9 cellular contexts compared by ENCODE assay signal in genomic region chr11:62614275-62614674, GRCh38. TPM values are rescaled to one million over a fixed set of nuclear protein-coding genes. Genes with fewer than 3 reads are reported as not detected.
DNase-seq lines count a peak whose midpoint lies in the region; ATAC-seq and TF ChIP-seq lines count a peak whose summit lies in the region.
"Had no signal": no experiment of that assay in that cellular context is flagged by ENCODE, and none has a peak within 500 bp of the region (broad histone marks: within the 10 kb centered on the region; RNA-seq: fewer than 3 reads in every experiment).

No MANE protein-coding gene starts in this region.

- H3K4me3 ChIP-seq in mesenchymal stem cell (ENCODE audit: insufficient read depth in 1 of 2, low read depth in 1 of 2, low read length in 2 of 2) (no peak overlapping the region), upper lobe of left lung (no peak overlapping the region), right atrium auricular region (no peak overlapping the region)

- no peak overlapping the region for H2AFZ ChIP-seq in mesenchymal stem cell (ENCODE audit: low read depth, low read length)

- H2BK120ac ChIP-seq in mesenchymal stem cell (ENCODE audit: low read depth, low read length): no peak overlapping the region

- ATAC-seq in upper lobe of left lung (ENCODE audit: low FRiP score in 2 of 2): no peak
- ATAC-seq in HG03457 (IDR thresholded peaks at IDR 0.05; ENCODE audit: unreplicated experiment): no peak

- no peak overlapping the region for H3K9ac ChIP-seq in mesenchymal stem cell (ENCODE audit: low read length)

- H3K14ac ChIP-seq in mesenchymal stem cell (ENCODE audit: low read length in 2 of 2): no peak overlapping the region

- H3K18ac ChIP-seq in mesenchymal stem cell (ENCODE audit: low read depth in 1 of 2, low read length in 2 of 2): no peak overlapping the region

- TF ChIP-seq POLR2A in upper lobe of left lung (IDR thresholded peaks at IDR 0.05): no peak

- H3K36me3 Mint-ChIP-seq in activated naive CD4-positive, alpha-beta T cell treated with anti-CD3 and anti-CD28 coated beads, Interleukin-2, amount 50 U/mL, for 24 hours: peaks cover 5% of the 10 kb centered on the region

- TF ChIP-seq CTCF in upper lobe of left lung (IDR thresholded peaks at IDR 0.05) (no peak), right atrium auricular region (IDR thresholded peaks at IDR 0.05) (no peak)

- H3K23ac ChIP-seq in mesenchymal stem cell (ENCODE audit: low read length in 2 of 2): no peak overlapping the region

- H3K27me3 Mint-ChIP-seq in activated naive CD4-positive, alpha-beta T cell treated with anti-CD3 and anti-CD28 coated beads, Interleukin-2, amount 50 U/mL, for 24 hours: no peaks in the 10 kb centered on the region

- no peaks in the 10 kb centered on the region for H3K9me3 ChIP-seq in mesenchymal stem cell (ENCODE audit: control insufficient read depth, low read length)
- no peaks in the 10 kb centered on the region for H3K9me3 ChIP-seq in upper lobe of left lung
- H3K9me3 ChIP-seq in right atrium auricular region: no peaks in the 10 kb centered on the region

- H3K4me2 ChIP-seq in mesenchymal stem cell (ENCODE audit: low read length, poor library complexity, severe bottlenecking): no peak overlapping the region

- peaks cover 48% of the 10 kb centered on the region for H3K4me1 Mint-ChIP-seq in activated naive CD4-positive, alpha-beta T cell treated with anti-CD3 and anti-CD28 coated beads, Interleukin-2, amount 50 U/mL, for 24 hours

- H3K4me1 ChIP-seq in mesenchymal stem cell (ENCODE audit: control insufficient read depth, insufficient read depth, low read depth, low read length) (peaks cover 22% of the 10 kb centered on the region), upper lobe of left lung (peaks cover 17 to 26% (median 20%) of the 10 kb centered on the region in 4 donors), right atrium auricular region (peaks cover 0 to 28% of the 10 kb centered on the region in 2 donors)

- no peak overlapping the region for H4K91ac ChIP-seq in mesenchymal stem cell (ENCODE audit: low read length)

- 91% methylated on average over 6 of the region's 8 CpGs for WGBS in mesenchymal stem cell
- WGBS in upper lobe of left lung, 2 donors: 82 to 84% methylated on average over 7 to 8 of the region's 8 CpGs

- H2BK12ac ChIP-seq in mesenchymal stem cell (ENCODE audit: low read length in 2 of 2): peak overlapping the region in 1 of 2 experiments; percentile 55

- peak overlapping the region; percentile 13 for H2AK5ac ChIP-seq in mesenchymal stem cell (ENCODE audit: low read length, severe bottlenecking)

- peaks cover 46 to 55% of the 10 kb centered on the region in 2 experiments for H3K36me3 ChIP-seq in mesenchymal stem cell (ENCODE audit: control insufficient read depth in 1 of 2, insufficient read depth in 2 of 2, low read depth in 1 of 2, low read length in 2 of 2)
- H3K36me3 ChIP-seq in upper lobe of left lung: peaks cover 3 to 45% (median 15%) of the 10 kb centered on the region in 4 donors
- H3K36me3 ChIP-seq in right atrium auricular region: peaks cover 10% of the 10 kb centered on the region

- H3K27ac ChIP-seq in mesenchymal stem cell (ENCODE audit: low read length, poor library complexity, severe bottlenecking) (no peak overlapping the region), upper lobe of left lung (peak overlapping the region in 3 of 4 donors; percentile 95 to 99 (median 99)), right atrium auricular region (no peak overlapping the region)

- no peak overlapping the region for H2BK5ac ChIP-seq in mesenchymal stem cell (ENCODE audit: low read depth, low read length, poor library complexity, severe bottlenecking)

- H3K4ac ChIP-seq in mesenchymal stem cell (ENCODE audit: low read depth in 1 of 2, low read length in 2 of 2): peak overlapping the region in 1 of 2 experiments; percentile 50

- no peaks in the 10 kb centered on the region for H3K9me3 Mint-ChIP-seq in activated naive CD4-positive, alpha-beta T cell treated with anti-CD3 and anti-CD28 coated beads, Interleukin-2, amount 50 U/mL, for 24 hours

- no peak overlapping the region for H2BK15ac ChIP-seq in mesenchymal stem cell (ENCODE audit: low read depth, poor library complexity, severe bottlenecking)

- H3K4me3 Mint-ChIP-seq in activated naive CD4-positive, alpha-beta T cell treated with anti-CD3 and anti-CD28 coated beads, Interleukin-2, amount 50 U/mL, for 24 hours: peak overlapping the region; percentile 77

- H3K27ac Mint-ChIP-seq in activated naive CD4-positive, alpha-beta T cell treated with anti-CD3 and anti-CD28 coated beads, Interleukin-2, amount 50 U/mL, for 24 hours: peak overlapping the region; percentile 91

- no peak for TF ChIP-seq EP300 in upper lobe of left lung (IDR thresholded peaks at IDR 0.05)

- no peak overlapping the region for H4K8ac ChIP-seq in mesenchymal stem cell (ENCODE audit: low read length)

- H3K27me3 ChIP-seq in mesenchymal stem cell (ENCODE audit: control insufficient read depth in 1 of 2, insufficient read depth in 1 of 2, low read length in 2 of 2): no peaks in the 10 kb centered on the region
- no peaks in the 10 kb centered on the region for H3K27me3 ChIP-seq in upper lobe of left lung
- H3K27me3 ChIP-seq in right atrium auricular region: no peaks in the 10 kb centered on the region

- peaks cover 24% of the 10 kb centered on the region for H3K79me1 ChIP-seq in mesenchymal stem cell (replicated peaks; ENCODE audit: low read length, poor library complexity, severe bottlenecking)

- DNase-seq in activated T-cell treated with anti-CD3 and anti-CD28 coated beads for 48 hours (ENCODE audit: low read depth): peak; percentile 52
- DNase-seq in activated T-cell treated with anti-CD3 and anti-CD28 coated beads, Interleukin-2, amount 50 U/mL, for 1 hour: no peak
- no peak for DNase-seq in mesenchymal stem cell
- no peak for DNase-seq in upper lobe of left lung
- no peak for DNase-seq in activated gamma-delta T cell (lab: John Stamatoyannopoulos, UW)
- DNase-seq in right atrium auricular region (ENCODE audit: low spot score): no peak
- DNase-seq: SHP77 treated with DMSO at 0.1 percent for 48 hours had no signal

RNA-seq across cellular contexts. Expression of gene ROM1, which starts 1.2 kb away (rescaled TPM):
- polyA plus RNA-seq in mesenchymal stem cell (2013, experiment 1 of 2): 2.5 TPM
- 2.3 TPM for polyA plus RNA-seq in mesenchymal stem cell (2013, experiment 2 of 2)
- total RNA-seq in upper lobe of left lung (1 to 10 TPM; 3.1 to 9.2 (median 5.2) TPM), right atrium auricular region (1 to 10 TPM; 3.2 to 5.3 TPM)

RNA-seq across cellular contexts. Expression of gene EML3, which starts 1.7 kb away (rescaled TPM):
- 30.1 TPM for polyA plus RNA-seq in mesenchymal stem cell (2013, experiment 1 of 2)
- polyA plus RNA-seq in mesenchymal stem cell (2013, experiment 2 of 2): 29.3 TPM
- total RNA-seq in upper lobe of left lung (100 to 1,000 TPM in 1 of 6 donors, 10 to 100 TPM in 5; 31.0 to 148 (median 71.0) TPM), right atrium auricular region (10 to 100 TPM; 15.8 to 21.3 TPM)

RNA-seq across cellular contexts. Expression of gene B3GAT3, which starts 7.5 kb away (rescaled TPM):
- 32.5 TPM for polyA plus RNA-seq in mesenchymal stem cell (2013, experiment 1 of 2)
- polyA plus RNA-seq in mesenchymal stem cell (2013, experiment 2 of 2): 32.5 TPM
- 10 to 100 TPM; 21.3 to 43.9 (median 37.9) TPM for total RNA-seq in upper lobe of left lung
- 10 to 100 TPM; 12.7 to 14.0 TPM for total RNA-seq in right atrium auricular region

RNA-seq across cellular contexts. Expression of gene MTA2, which starts 12.6 kb away (rescaled TPM):
- 50.7 TPM for polyA plus RNA-seq in mesenchymal stem cell (2013, experiment 1 of 2)
- 50.7 TPM for polyA plus RNA-seq in mesenchymal stem cell (2013, experiment 2 of 2)
- total RNA-seq in upper lobe of left lung (10 to 100 TPM; 57.6 to 88.0 (median 69.8) TPM), right atrium auricular region (10 to 100 TPM; 30.0 to 40.5 TPM)

RNA-seq across cellular contexts. Expression of gene TUT1, which starts 23.0 kb away (rescaled TPM):
- polyA plus RNA-seq in mesenchymal stem cell (2013, experiment 1 of 2): 6.3 TPM
- polyA plus RNA-seq in mesenchymal stem cell (2013, experiment 2 of 2): 6.5 TPM
- total RNA-seq in upper lobe of left lung: 10 to 100 TPM in 3 of 6 donors, 1 to 10 TPM in 3; 5.3 to 25.4 (median 11.7) TPM
- 1 to 10 TPM; 5.4 to 5.7 TPM for total RNA-seq in right atrium auricular region

Comparison
In these comparisons a context has a peak if more than half of its experiments do, and no peak if none do; other contexts are left out.
1. H3K27ac ChIP-seq: peak in upper lobe of left lung (3 of 4); none in mesenchymal stem cell (single experiment) and right atrium auricular region (0 of 2).